In genomic region chr1:1122981-1123480, GRCh38 we compare ENCODE assay signal across 14 cellular contexts. TPM values are rescaled to one million over a fixed set of nuclear protein-coding genes. Genes with fewer than 3 reads are reported as not detected.
DNase-seq lines count a peak whose midpoint lies in the region; ATAC-seq and TF ChIP-seq lines count a peak whose summit lies in the region.
"Had no signal": no experiment of that assay in that cellular context is flagged by ENCODE, and none has a peak within 500 bp of the region (broad histone marks: within the 10 kb centered on the region; RNA-seq: fewer than 3 reads in every experiment).

No MANE protein-coding gene starts in this region.

- no peaks in the 10 kb centered on the region for H3K9me3 Mint-ChIP-seq in activated CD4-positive, alpha-beta memory T cell treated with anti-CD3 and anti-CD28 coated beads, Interleukin-2, amount 10 ng/mL, durations not matched to agents 7 days and 5 days
- H3K9me3 Mint-ChIP-seq: activated CD4-positive, alpha-beta T cell treated with anti-CD3 and anti-CD28 coated beads, Interleukin-2, amount 10 ng/mL, durations not matched to agents 7 days and 5 days; CD4-positive, alpha-beta memory T cell had no signal

- 65 to 68% methylated on average over 18 of the region's 18 CpGs for WGBS in heart right ventricle, 2 donors
- WGBS in transverse colon (ENCODE audit: low coverage in 1 of 2), 2 donors = 33% methylated on average over 17 of the region's 18 CpGs; no CpG with 5 or more reads in 1 of the 2 donors

- no peaks in the 10 kb centered on the region for H3K36me3 ChIP-seq in heart right ventricle
- no peaks in the 10 kb centered on the region for H3K36me3 ChIP-seq in PC-3 (ENCODE audit: low read depth, low read length)
- no peaks in the 10 kb centered on the region for H3K36me3 ChIP-seq in transverse colon
- H3K36me3 ChIP-seq in uterus = no peaks in the 10 kb centered on the region

- CTCF ChIA-PET in PC-3 (lab: Charles Lee) = interaction anchor here (0.6 to 2.1 kb wide), 7 partner anchors 42 to 168 kb away, joined by 3 to 26 read pairs (median 8); partner anchors contain the start of genes B3GALT6 and SDF4
- CTCF ChIA-PET in activated CD4-positive, alpha-beta memory T cell treated with anti-CD3 and anti-CD28 coated beads, Interleukin-2, amount 10 ng/mL, durations not matched to agents 7 days and 5 days (lab: Charles Lee) = interaction anchor here (0.6 to 3.5 kb wide), 25 partner anchors 10 to 252 kb away, joined by 3 to 47 read pairs (median 4); partner anchors contain the start of genes AURKAIP1, B3GALT6, ISG15 and SDF4

- H3K27ac Mint-ChIP-seq in activated CD4-positive, alpha-beta memory T cell treated with anti-CD3 and anti-CD28 coated beads, Interleukin-2, amount 10 ng/mL, durations not matched to agents 7 days and 5 days = no peak overlapping the region
- H3K27ac Mint-ChIP-seq: activated CD4-positive, alpha-beta T cell treated with anti-CD3 and anti-CD28 coated beads, Interleukin-2, amount 10 ng/mL, durations not matched to agents 7 days and 5 days had no signal

- TF ChIP-seq EP300 in transverse colon (IDR thresholded peaks at IDR 0.05; ENCODE audit: low read depth) = no peak

- H3F3A ChIP-seq in PC-3 (ENCODE audit: low read length, unreplicated experiment) = no peaks in the 10 kb centered on the region

- DNase-seq in left cardiac atrium (peak; percentile 16), heart right ventricle (no peak), PC-3 (peak; percentile 46), foreskin melanocyte (peak; percentile 26), transverse colon (peak; percentile 69), uterus (no peak)
- DNase-seq in activated CD4-positive, alpha-beta memory T cell treated with anti-CD3 and anti-CD28 coated beads, Interleukin-2, amount 10 ng/mL, durations not matched to agents 7 days and 5 days = no peak
- DNase-seq: activated CD4-positive, alpha-beta T cell treated with anti-CD3 and anti-CD28 coated beads, Interleukin-2, amount 10 ng/mL, durations not matched to agents 7 days and 5 days; CD4-positive, alpha-beta memory T cell; NCI-H2081; RPMI8226; stimulated activated CD8-positive, alpha-beta memory T cell treated with anti-CD3 and anti-CD28 coated beads, Interleukin-4, amount 100 ng/mL, for 48 hours had no signal

- H3K4me3 ChIP-seq in heart right ventricle (no peak overlapping the region), PC-3 (ENCODE audit: low read length) (no peak overlapping the region), transverse colon (peak overlapping the region in 1 of 4 donors; percentile 33), uterus (no peak overlapping the region)

- ATAC-seq in left cardiac atrium (no peak), heart right ventricle (no peak), PC-3 (peak; percentile 6; the same call in 1 of the 2 replicates), GM21529 (IDR thresholded peaks at IDR 0.05; ENCODE audit: unreplicated experiment) (no peak)

- H3K27ac ChIP-seq in heart right ventricle (no peak overlapping the region), PC-3 (ENCODE audit: low read length) (no peak overlapping the region), transverse colon (peak overlapping the region; percentile 84 to 93 (median 92)), uterus (no peak overlapping the region)

- no peak overlapping the region for H3K9ac ChIP-seq in PC-3 (ENCODE audit: low read length)

- H3K9me3 ChIP-seq in heart right ventricle (no peaks in the 10 kb centered on the region), PC-3 (ENCODE audit: low read length) (no peaks in the 10 kb centered on the region), transverse colon (no peaks in the 10 kb centered on the region), uterus (no peaks in the 10 kb centered on the region)

- in situ Hi-C loops in transverse colon (cut with MboI; ENCODE audit: low pct_ligation_motif_present in 1 of 4, low pct_unique_long_range_greater_than_20kb in 1 of 4, low sequenced_read_pairs in 3 of 4) = loop anchor here in 1 of 4 donors (25.0 kb wide), 1 partner anchor 139 kb away; the partner anchor contains the start of gene UBE2J2

- TF ChIP-seq CTCF in heart right ventricle (IDR thresholded peaks at IDR 0.05) = no peak
- peak; percentile 19; the same call in 1 of the 2 replicates for TF ChIP-seq CTCF in PC-3 (conservative IDR thresholded peaks at IDR 0.05; ENCODE audit: low read depth, low read length)
- TF ChIP-seq CTCF in transverse colon (IDR thresholded peaks at IDR 0.05) = peak in 4 of 5 experiments; percentile 15 to 74 (median 40)
- no peak for TF ChIP-seq CTCF in uterus (IDR thresholded peaks at IDR 0.05)

- H3K36me3 Mint-ChIP-seq in activated CD4-positive, alpha-beta memory T cell treated with anti-CD3 and anti-CD28 coated beads, Interleukin-2, amount 10 ng/mL, durations not matched to agents 7 days and 5 days (ENCODE audit: low read depth) = no peaks in the 10 kb centered on the region
- H3K36me3 Mint-ChIP-seq: CD4-positive, alpha-beta memory T cell had no signal

- peak overlapping the region; percentile 99 for H3K4me2 ChIP-seq in PC-3 (ENCODE audit: low read length)

- intact Hi-C loops in left cardiac atrium (cut with DNase I) (loop anchor here in 1 of 2 donors (2.0 kb wide), 2 partner anchors 130 to 168 kb away; no protein-coding TSS in a partner anchor), heart right ventricle (cut with DNase I) (loop anchor here (1.0 to 10.0 kb wide), 11 partner anchors 49 to 172 kb away; partner anchors contain the start of genes C1QTNF12 (in 3 of the 10), B3GALT6 (in 1 of the 10), SDF4 (in 1 of the 10) and TTLL10 (in 1 of the 10)), PC-3 (cut with micrococcal nuclease) (loop anchor here (1.0 to 2.0 kb wide), 4 partner anchors 42 to 170 kb away; no protein-coding TSS in a partner anchor), transverse colon (cut with DNase I; ENCODE audit: low total_unique reads) (loop anchor here (2.0 kb wide), 1 partner anchor 168 kb away; no protein-coding TSS in a partner anchor), uterus (cut with DNase I; ENCODE audit: low total_unique reads) (no loop called here)

- peaks cover 8% of the 10 kb centered on the region for H3K4me1 Mint-ChIP-seq in activated CD4-positive, alpha-beta memory T cell treated with anti-CD3 and anti-CD28 coated beads, Interleukin-2, amount 10 ng/mL, durations not matched to agents 7 days and 5 days

- TF ChIP-seq POLR2A in transverse colon (IDR thresholded peaks at IDR 0.05) = peak; percentile 45
- TF ChIP-seq POLR2A in uterus (IDR thresholded peaks at IDR 0.05) = no peak

- peaks cover 13% of the 10 kb centered on the region for H3K27me3 Mint-ChIP-seq in activated CD4-positive, alpha-beta memory T cell treated with anti-CD3 and anti-CD28 coated beads, Interleukin-2, amount 10 ng/mL, durations not matched to agents 7 days and 5 days

- no peak overlapping the region for H3K4me3 Mint-ChIP-seq in activated CD4-positive, alpha-beta memory T cell treated with anti-CD3 and anti-CD28 coated beads, Interleukin-2, amount 10 ng/mL, durations not matched to agents 7 days and 5 days

- peaks cover 0 to 28% (median 8%) of the 10 kb centered on the region in 7 donors for H3K27me3 ChIP-seq in heart right ventricle
- no peaks in the 10 kb centered on the region for H3K27me3 ChIP-seq in PC-3 (ENCODE audit: low read length)
- peaks cover 13% of the 10 kb centered on the region for H3K27me3 ChIP-seq in transverse colon
- no peaks in the 10 kb centered on the region for H3K27me3 ChIP-seq in uterus

- BruUV-seq in PC-3 (replicated peaks; lab: Mats Ljungman, UMichigan) = no TSS peak

- H4K20me1 ChIP-seq in PC-3 (ENCODE audit: low read length) = no peaks in the 10 kb centered on the region

- H3K79me2 ChIP-seq in PC-3 (ENCODE audit: low read length) = no peaks in the 10 kb centered on the region

- H3K4me1 ChIP-seq in heart right ventricle (peaks cover 0 to 12% (median 9%) of the 10 kb centered on the region in 9 donors), PC-3 (ENCODE audit: insufficient read depth, low read length) (peaks cover 25% of the 10 kb centered on the region), transverse colon (peaks cover 10 to 46% (median 39%) of the 10 kb centered on the region in 4 donors), uterus (peaks cover 0 to 3% of the 10 kb centered on the region in 2 donors)

- H2AFZ ChIP-seq in PC-3 (ENCODE audit: low read length) = peak overlapping the region; percentile 100; the same call in 1 of the 2 replicates

- H3K9me2 ChIP-seq in PC-3 (replicated peaks; ENCODE audit: low read length) = no peaks in the 10 kb centered on the region

- POLR2A ChIA-PET in PC-3 (lab: Charles Lee; ENCODE audit: unreplicated experiment) = no interaction called here
- POLR2A ChIA-PET in activated CD4-positive, alpha-beta memory T cell treated with anti-CD3 and anti-CD28 coated beads, Interleukin-2, amount 10 ng/mL, durations not matched to agents 7 days and 5 days (lab: Charles Lee) = interaction anchor here (1.2 to 2.1 kb wide), 5 partner anchors 59 to 168 kb away, joined by 3 to 11 read pairs (median 7); partner anchors contain the start of genes B3GALT6, ISG15 and SDF4

RNA-seq across cellular contexts. Expression of gene C1orf159, which starts 7.1 kb away (rescaled TPM):
- 1 to 10 TPM; 5.3 to 6.1 TPM for total RNA-seq in left cardiac atrium
- total RNA-seq in heart right ventricle = 1 to 10 TPM; 2.9 to 6.0 (median 3.5) TPM
- polyA plus RNA-seq in heart right ventricle = 10 to 100 TPM in 1 of 2 donors, 1 to 10 TPM in 1; 7.1 to 14.0 TPM
- 61.7 and 78.0 TPM in 2 replicates for total RNA-seq in PC-3 (2014; rRNA removed)
- 100 to 1,000 TPM in 1 of 4 donors, 10 to 100 TPM in 3; 23.6 to 108 (median 47.3) TPM for total RNA-seq in transverse colon
- total RNA-seq in activated CD4-positive, alpha-beta memory T cell treated with anti-CD3 and anti-CD28 coated beads, Interleukin-2, amount 10 ng/mL, durations not matched to agents 7 days and 5 days = 10 to 100 TPM; 18.6 to 19.9 TPM
- total RNA-seq in uterus = 10 to 100 TPM in 3 of 4 donors, 1 to 10 TPM in 1; 4.9 to 20.0 (median 17.9) TPM

RNA-seq across cellular contexts. Expression of gene RNF223, which starts 48.9 kb away (rescaled TPM):
- total RNA-seq in left cardiac atrium (not detected), heart right ventricle (not detected), PC-3 (2014; rRNA removed) (147 and 171 TPM in 2 replicates), transverse colon (1 to 10 TPM; 3.0 to 7.5 (median 5.0) TPM), uterus (not detected)
- not detected for polyA plus RNA-seq in heart right ventricle
- total RNA-seq in activated CD4-positive, alpha-beta memory T cell treated with anti-CD3 and anti-CD28 coated beads, Interleukin-2, amount 10 ng/mL, durations not matched to agents 7 days and 5 days = not detected
- total RNA-seq: activated CD4-positive, alpha-beta T cell treated with anti-CD3 and anti-CD28 coated beads, Interleukin-2, amount 10 ng/mL, durations not matched to agents 7 days and 5 days; CD4-positive, alpha-beta memory T cell had no signal
- polyA plus RNA-seq: CD4-positive, alpha-beta memory T cell had no signal

RNA-seq across cellular contexts. Expression of gene TTLL10, which starts 50.6 kb away (rescaled TPM):
- total RNA-seq in left cardiac atrium (not detected), heart right ventricle (under 1 TPM in 7 of 10 donors, not detected in 3; 0.11 to 0.53 (median 0.26) TPM), PC-3 (2014; rRNA removed) (0.36 and 0.46 TPM in 2 replicates), transverse colon (under 1 TPM in 2 of 4 donors, not detected in 2; 0.40 to 0.48 TPM), uterus (under 1 TPM in 2 of 4 donors, not detected in 2; 0.35 to 0.51 TPM)
- polyA plus RNA-seq in heart right ventricle = under 1 TPM; 0.09 to 0.29 TPM
- total RNA-seq in activated CD4-positive, alpha-beta memory T cell treated with anti-CD3 and anti-CD28 coated beads, Interleukin-2, amount 10 ng/mL, durations not matched to agents 7 days and 5 days = not detected
- total RNA-seq: CD4-positive, alpha-beta memory T cell; smooth muscle cell had no signal
- polyA plus RNA-seq: smooth muscle cell had no signal

Comparison
In these comparisons a context has a peak if more than half of its experiments do, and no peak if none do; other contexts are left out.
1. DNase-seq: peak in left cardiac atrium (single experiment), PC-3 (single experiment), foreskin melanocyte (single experiment) and transverse colon (single experiment); none in heart right ventricle (0 of 2), activated CD4-positive, alpha-beta memory T cell treated with anti-CD3 and anti-CD28 coated beads, Interleukin-2, amount 10 ng/mL, durations not matched to agents 7 days and 5 days (single experiment) and uterus (0 of 2).
2. H3K27ac ChIP-seq: peak in transverse colon (4 of 4); none in heart right ventricle (0 of 10), PC-3 (single experiment) and uterus (0 of 2).
3. CTCF ChIP-seq: peak in PC-3 (single experiment) and transverse colon (4 of 5); none in heart right ventricle (0 of 9) and uterus (0 of 4).
4. RNA of gene RNF223, which starts 48.9 kb away (total RNA-seq): 147 to 171 TPM in PC-3; 3.0 to 7.5 TPM in transverse colon, not detected in left cardiac atrium, not detected in heart right ventricle, not detected in activated CD4-positive, alpha-beta memory T cell treated with anti-CD3 and anti-CD28 coated beads, Interleukin-2, amount 10 ng/mL, durations not matched to agents 7 days and 5 days and not detected in uterus; every median in the first group is over 10 times any median in the second.